Comparison of ENCODE assay signal across 1 cellular context in the genomic region with DNA sequence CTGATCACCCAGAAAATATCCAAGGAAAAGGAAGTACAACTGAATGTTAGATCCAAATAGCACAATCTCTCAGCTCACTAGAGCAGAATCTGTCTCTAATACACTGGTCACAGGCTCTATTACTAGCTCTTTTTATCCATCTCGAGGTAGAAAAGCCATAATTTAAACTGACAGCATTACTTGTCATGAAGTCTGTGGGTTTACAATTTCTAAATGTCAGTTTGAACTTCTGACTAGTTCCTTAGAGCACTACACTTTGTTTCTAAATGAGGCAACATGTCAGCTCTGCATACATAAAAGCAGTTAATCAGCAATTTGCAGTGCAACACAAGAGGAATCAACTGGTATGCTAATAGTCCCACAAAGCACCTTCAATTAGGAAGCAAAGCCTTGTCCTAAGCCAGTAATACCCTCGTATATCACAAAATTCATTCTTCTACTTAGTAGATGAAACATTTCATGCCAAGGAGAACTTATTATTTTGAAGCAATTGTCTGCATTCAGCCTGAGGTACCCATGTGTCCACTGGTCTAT.
TF ChIP-seq lines count a peak whose summit lies in the region.

No MANE protein-coding gene starts in this region.

TF ChIP-seq in GM23338, 12 proteins besides CTCF, POLR2A, EP300 and RAD21 (continued from another document):
- TF ChIP-seq, protein P1, sequence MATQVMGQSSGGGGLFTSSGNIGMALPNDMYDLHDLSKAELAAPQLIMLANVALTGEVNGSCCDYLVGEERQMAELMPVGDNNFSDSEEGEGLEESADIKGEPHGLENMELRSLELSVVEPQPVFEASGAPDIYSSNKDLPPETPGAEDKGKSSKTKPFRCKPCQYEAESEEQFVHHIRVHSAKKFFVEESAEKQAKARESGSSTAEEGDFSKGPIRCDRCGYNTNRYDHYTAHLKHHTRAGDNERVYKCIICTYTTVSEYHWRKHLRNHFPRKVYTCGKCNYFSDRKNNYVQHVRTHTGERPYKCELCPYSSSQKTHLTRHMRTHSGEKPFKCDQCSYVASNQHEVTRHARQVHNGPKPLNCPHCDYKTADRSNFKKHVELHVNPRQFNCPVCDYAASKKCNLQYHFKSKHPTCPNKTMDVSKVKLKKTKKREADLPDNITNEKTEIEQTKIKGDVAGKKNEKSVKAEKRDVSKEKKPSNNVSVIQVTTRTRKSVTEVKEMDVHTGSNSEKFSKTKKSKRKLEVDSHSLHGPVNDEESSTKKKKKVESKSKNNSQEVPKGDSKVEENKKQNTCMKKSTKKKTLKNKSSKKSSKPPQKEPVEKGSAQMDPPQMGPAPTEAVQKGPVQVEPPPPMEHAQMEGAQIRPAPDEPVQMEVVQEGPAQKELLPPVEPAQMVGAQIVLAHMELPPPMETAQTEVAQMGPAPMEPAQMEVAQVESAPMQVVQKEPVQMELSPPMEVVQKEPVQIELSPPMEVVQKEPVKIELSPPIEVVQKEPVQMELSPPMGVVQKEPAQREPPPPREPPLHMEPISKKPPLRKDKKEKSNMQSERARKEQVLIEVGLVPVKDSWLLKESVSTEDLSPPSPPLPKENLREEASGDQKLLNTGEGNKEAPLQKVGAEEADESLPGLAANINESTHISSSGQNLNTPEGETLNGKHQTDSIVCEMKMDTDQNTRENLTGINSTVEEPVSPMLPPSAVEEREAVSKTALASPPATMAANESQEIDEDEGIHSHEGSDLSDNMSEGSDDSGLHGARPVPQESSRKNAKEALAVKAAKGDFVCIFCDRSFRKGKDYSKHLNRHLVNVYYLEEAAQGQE (IDR thresholded peaks at IDR 0.05; ENCODE audit: unreplicated experiment) = no peak
- TF ChIP-seq NANOG (IDR thresholded peaks at IDR 0.05; ENCODE audit: borderline replicate concordance) = no peak
TF ChIP-seq in GM23338: peak in this region for 0.
